ENCODE assay signal across 12 cellular contexts in genomic region chr14:59427653-59428578, GRCh38. TPM values are rescaled to one million over a fixed set of nuclear protein-coding genes. Genes with fewer than 3 reads are reported as not detected.
DNase-seq lines count a peak whose midpoint lies in the region; ATAC-seq, FAIRE-seq and TF ChIP-seq lines count a peak whose summit lies in the region.
"Had no signal": no experiment of that assay in that cellular context is flagged by ENCODE, and none has a peak within 500 bp of the region (broad histone marks: within the 10 kb centered on the region; RNA-seq: fewer than 3 reads in every experiment).

No MANE protein-coding gene starts in this region.

- H3K4me3 ChIP-seq in fibroblast of the aortic adventitia (ENCODE audit: low read depth, low read length), result no peak overlapping the region
- no peak overlapping the region for H3K4me3 ChIP-seq in pancreas

- no peaks in the 10 kb centered on the region for H3K4me1 ChIP-seq in pancreas

- ATAC-seq in pancreas, result peak in 3 of 4 donors; percentile 16 to 40 (median 36)
- ATAC-seq in HG03432 (IDR thresholded peaks at IDR 0.05; ENCODE audit: unreplicated experiment), result no peak
- ATAC-seq in HG03342 (IDR thresholded peaks at IDR 0.05; ENCODE audit: unreplicated experiment), result no peak
- ATAC-seq in HG03354 (IDR thresholded peaks at IDR 0.05; ENCODE audit: poor library complexity, severe bottlenecking, unreplicated experiment), result no peak
- ATAC-seq: left colon, Panc1 had no signal

- no peak overlapping the region for H3K27ac ChIP-seq in pancreas

- H3K27me3 ChIP-seq in pancreas, result no peaks in the 10 kb centered on the region

- H3K36me3 ChIP-seq in pancreas, result no peaks in the 10 kb centered on the region

- DNase-seq in AG20443 (ENCODE audit: low spot score) (peak; percentile 27), RPMI7951 (ENCODE audit: low read depth) (peak; percentile 88), fibroblast of the aortic adventitia (ENCODE audit: low read depth) (peak; percentile 75), pancreas (peak in 1 of 6 donors; percentile 24)
- no peak for DNase-seq in stimulated activated naive CD4-positive, alpha-beta T cell (lab: John Stamatoyannopoulos, UW)
- DNase-seq: activated gamma-delta T cell treated with Interleukin-2 at 50 U/mL for 16 hours, left colon, NCI-H1694 treated with DMSO at 0.1 percent for 48 hours had no signal

- 76 to 81% methylated on average over 13 of the region's 13 CpGs for WGBS in pancreas, 2 donors

- no peak for FAIRE-seq in pancreas (lab: Jason Lieb, UNC)

- intact Hi-C loops in pancreas (cut with DNase I), result no loop called here

- TF ChIP-seq CTCF in fibroblast of the aortic adventitia (IDR thresholded peaks at IDR 0.05; ENCODE audit: insufficient read depth, low read length), result no peak
- TF ChIP-seq CTCF in pancreas (IDR thresholded peaks at IDR 0.05), result no peak

- H3K9me3 ChIP-seq in pancreas, result no peaks in the 10 kb centered on the region

RNA-seq across cellular contexts. Expression of gene GPR135, which starts 37.3 kb away (rescaled TPM):
- total RNA-seq in RPMI7951 (2014; rRNA removed; shearing (Covaris generic)), result 0.48 and 0.68 TPM in 2 replicates
- total RNA-seq in fibroblast of the aortic adventitia (ENCODE audit: low replicate concordance) (1.7 and 4.3 TPM in 2 replicates), pancreas (1 to 10 TPM in 5 of 6 donors, under 1 TPM in 1; 0.93 to 2.0 (median 1.3) TPM)
- polyA plus RNA-seq in pancreas, result 1 to 10 TPM; 1.0 to 1.3 TPM

RNA-seq across cellular contexts. Expression of gene L3HYPDH, which starts 56.3 kb away (rescaled TPM):
- 35.2 and 47.3 TPM in 2 replicates for total RNA-seq in RPMI7951 (2014; rRNA removed; shearing (Covaris generic))
- 16.7 and 28.7 TPM in 2 replicates for total RNA-seq in fibroblast of the aortic adventitia (ENCODE audit: low replicate concordance)
- 10 to 100 TPM in 3 of 6 donors, 1 to 10 TPM in 3; 6.7 to 11.0 (median 8.8) TPM for total RNA-seq in pancreas
- 10 to 100 TPM; 17.4 to 20.9 TPM for polyA plus RNA-seq in pancreas

RNA-seq across cellular contexts. Expression of gene JKAMP, which starts 56.4 kb away (rescaled TPM):
- 68.6 and 88.6 TPM in 2 replicates for total RNA-seq in RPMI7951 (2014; rRNA removed; shearing (Covaris generic))
- total RNA-seq in fibroblast of the aortic adventitia (ENCODE audit: low replicate concordance), result 58.8 and 105 TPM in 2 replicates
- 10 to 100 TPM in 5 of 6 donors, 1 to 10 TPM in 1; 7.7 to 20.5 (median 13.9) TPM for total RNA-seq in pancreas
- 10 to 100 TPM; 10.3 to 32.1 TPM for polyA plus RNA-seq in pancreas

Comparison
In these comparisons a context has a peak if more than half of its experiments do, and no peak if none do; other contexts are left out.
1. DNase-seq: peak in AG20443 (single experiment), RPMI7951 (single experiment) and fibroblast of the aortic adventitia (single experiment); none in stimulated activated naive CD4-positive, alpha-beta T cell (0 of 6).
2. ATAC-seq: peak in pancreas (3 of 4); none in HG03432 (single experiment), HG03342 (single experiment) and HG03354 (single experiment).